In genomic region chr2:57177176-57177575, GRCh38 we compare ENCODE assay signal across 27 cellular contexts.
"Had no signal": no experiment of that assay in that cellular context is flagged by ENCODE, and none has a peak within 500 bp of the region (broad histone marks: within the 10 kb centered on the region; RNA-seq: fewer than 3 reads in every experiment).

No MANE protein-coding gene starts in this region.

- H3K4me1 Mint-ChIP-seq: endodermal cell; immature natural killer cell; naive thymus-derived CD4-positive, alpha-beta T cell; neural progenitor cell; stimulated activated naive CD8-positive, alpha-beta T cell treated with anti-CD3 and anti-CD28 coated beads, Interleukin-15, amount 100 ng/mL, for 72 hours had no signal

- H3K27me3 ChIP-seq: colonic mucosa, esophagus muscularis mucosa, left lung, neural progenitor cell, right lobe of liver, thyroid gland had no signal

- H3K9ac ChIP-seq: neural progenitor cell, parathyroid adenoma had no signal

- H3K4me3 ChIP-seq: colonic mucosa, esophagus muscularis mucosa, left lung, neural progenitor cell, right lobe of liver, smooth muscle cell, thyroid gland had no signal

- H3K36me3 ChIP-seq: colonic mucosa, esophagus muscularis mucosa, left lung, neural progenitor cell, right lobe of liver, thyroid gland had no signal

- H3K9me3 ChIP-seq: colonic mucosa, esophagus muscularis mucosa, left lung, right lobe of liver, thyroid gland had no signal

- H3K79me2 ChIP-seq: parathyroid adenoma had no signal

- H3K4me1 ChIP-seq: colonic mucosa, esophagus muscularis mucosa, left lung, neural progenitor cell, parathyroid adenoma, right lobe of liver, thyroid gland had no signal

- DNase-seq: cerebellar nuclear complex; colonic mucosa; effector CD8-positive, alpha-beta T cell; endodermal cell; hypothalamus; immature natural killer cell; left cardiac atrium; left lung; mesenchymal stem cell; naive thymus-derived CD4-positive, alpha-beta T cell; right lobe of liver; stimulated activated CD4-positive, alpha-beta T cell treated with anti-CD3 and anti-CD28 coated beads, Interleukin-12 subunit alpha, Interleukin-12 subunit beta, amount 100 ng/mL, for 4 hours; stimulated activated CD4-positive, alpha-beta T cell treated with anti-CD3 and anti-CD28 coated beads, Interleukin-1b, Interleukin-23, amount 100 ng/mL, for 48 hours; stimulated activated CD4-positive, alpha-beta T cell treated with anti-CD3 and anti-CD28 coated beads, Interleukin-4, amount 100 ng/mL, for 1 hour; stimulated activated CD8-positive, alpha-beta memory T cell treated with anti-CD3 and anti-CD28 coated beads, Interleukin-4, amount 100 ng/mL, for 48 hours; stimulated activated naive CD4-positive, alpha-beta T cell; stimulated activated naive CD8-positive, alpha-beta T cell treated with anti-CD3 and anti-CD28 coated beads, Interleukin-15, amount 100 ng/mL, for 72 hours; thyroid gland; trophoblast cell had no signal

- H3K4me3 Mint-ChIP-seq: dendritic cell treated with granulocyte-macrophage colony-stimulating factor and Interleukin-4, amounts not matched to agents 40 ng/mL and 50 ng/mL, for 4 days; endodermal cell; immature natural killer cell; mesothelial cell of epicardium; naive thymus-derived CD4-positive, alpha-beta T cell; nephron; neural progenitor cell; stimulated activated naive CD8-positive, alpha-beta T cell treated with anti-CD3 and anti-CD28 coated beads, Interleukin-15, amount 100 ng/mL, for 72 hours had no signal

- H3K27me3 Mint-ChIP-seq: dendritic cell treated with granulocyte-macrophage colony-stimulating factor and Interleukin-4, amounts not matched to agents 40 ng/mL and 50 ng/mL, for 4 days; naive thymus-derived CD4-positive, alpha-beta T cell; progenitor cell of endocrine pancreas; stimulated activated naive CD8-positive, alpha-beta T cell treated with anti-CD3 and anti-CD28 coated beads, Interleukin-15, amount 100 ng/mL, for 72 hours had no signal

- H3K27ac ChIP-seq: colonic mucosa, esophagus muscularis mucosa, left lung, neural progenitor cell, parathyroid adenoma, right lobe of liver, thyroid gland had no signal

- ATAC-seq: left cardiac atrium; left lung; naive thymus-derived CD4-positive, alpha-beta T cell; right lobe of liver; stimulated activated naive CD8-positive, alpha-beta T cell treated with anti-CD3 and anti-CD28 coated beads, Interleukin-15, amount 100 ng/mL, for 72 hours had no signal

- H2AFZ ChIP-seq: neural progenitor cell, parathyroid adenoma had no signal

- H3K9me3 Mint-ChIP-seq: endodermal cell, nephron, neural progenitor cell had no signal

- H3K36me3 Mint-ChIP-seq: mesothelial cell of epicardium; naive thymus-derived CD4-positive, alpha-beta T cell; neural progenitor cell had no signal

- H3K4me2 ChIP-seq: neural progenitor cell, smooth muscle cell had no signal

- H3K27ac Mint-ChIP-seq: dendritic cell treated with granulocyte-macrophage colony-stimulating factor and Interleukin-4, amounts not matched to agents 40 ng/mL and 50 ng/mL, for 4 days; endodermal cell; immature natural killer cell; mesothelial cell of epicardium; naive thymus-derived CD4-positive, alpha-beta T cell; nephron; neural progenitor cell; progenitor cell of endocrine pancreas; stimulated activated naive CD8-positive, alpha-beta T cell treated with anti-CD3 and anti-CD28 coated beads, Interleukin-15, amount 100 ng/mL, for 72 hours had no signal
